In the genomic region with DNA sequence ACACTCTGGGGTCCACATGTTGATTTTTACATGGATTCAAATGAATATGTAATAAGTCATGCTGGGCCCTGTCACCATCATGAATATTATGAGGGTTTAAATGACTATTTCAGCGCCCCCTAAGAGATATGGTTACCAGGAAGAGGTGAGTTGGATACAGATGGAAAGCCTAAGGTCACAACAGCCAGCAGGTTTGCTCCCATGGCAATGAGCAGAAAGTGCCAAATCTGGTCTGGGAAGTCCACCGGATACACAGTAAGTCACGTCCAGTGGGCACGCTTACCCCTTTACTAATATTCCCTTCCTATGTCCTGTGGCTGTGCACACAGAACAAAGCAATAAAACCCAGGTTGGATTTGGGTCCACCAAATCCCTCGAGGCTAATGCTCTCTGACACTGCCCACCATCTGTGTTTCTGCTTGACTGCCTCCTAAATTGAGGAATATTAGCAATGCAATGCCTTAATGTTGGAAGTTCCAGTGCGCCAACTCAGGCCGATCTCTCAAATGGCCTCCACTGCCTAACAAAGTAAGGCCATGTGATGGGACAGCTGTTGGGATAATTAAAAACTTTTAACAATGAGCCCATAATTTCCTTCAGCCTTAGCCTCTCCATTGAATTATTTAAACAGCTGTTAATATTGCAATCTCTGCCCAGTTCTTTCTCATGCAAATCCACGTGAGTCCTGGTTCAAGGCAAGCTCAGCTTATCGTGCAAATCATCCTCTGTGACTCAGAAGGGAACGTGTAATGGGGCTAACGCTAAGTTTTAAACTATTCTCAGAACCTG, we compare ENCODE assay signal across 14 cellular contexts.
DNase-seq lines count a peak whose midpoint lies in the region; ATAC-seq and TF ChIP-seq lines count a peak whose summit lies in the region.
"Had no signal": no experiment of that assay in that cellular context is flagged by ENCODE, and none has a peak within 500 bp of the region (broad histone marks: within the 10 kb centered on the region; RNA-seq: fewer than 3 reads in every experiment).

No MANE protein-coding gene starts in this region.

- H3K4me1 ChIP-seq in psoas muscle (no peaks in the 10 kb centered on the region), hepatocyte (ENCODE audit: insufficient read depth) (no peaks in the 10 kb centered on the region)
- H3K4me1 ChIP-seq: transverse colon had no signal

- 28 to 45% (median 40%) methylated on average over 11 of the region's 11 CpGs for WGBS in psoas muscle, 3 donors
- 78% methylated on average over 11 of the region's 11 CpGs for WGBS in hepatocyte (ENCODE audit: low lambda C conversion rate, missing lambda C conversion rate)

- no peak overlapping the region for H3K4me2 ChIP-seq in hepatocyte

- DNase-seq in DMS 273 (lab: John Stamatoyannopoulos, UW; ENCODE audit: unreplicated experiment), result peak; percentile 69
- peak; percentile 49 for DNase-seq in NCI-H1092 treated with DMSO at 0.1 percent for 48 hours (lab: John Stamatoyannopoulos, UW)
- DNase-seq in cardiac fibroblast (ENCODE audit: low read depth in 2 of 2), result peak; percentile 30 to 56
- DNase-seq in psoas muscle, result peak in 1 of 2 donors; percentile 23
- no peak for DNase-seq in iPS-NIHi11 (ENCODE audit: low spot score)
- DNase-seq in hepatocyte (ENCODE audit: low spot score), result no peak
- DNase-seq: activated gamma-delta T cell, cortex of kidney, DMS153, midbrain, NCI-H187 treated with DMSO at 0.1 percent for 48 hours, transverse colon had no signal

- TF ChIP-seq CTCF in cardiac fibroblast (IDR thresholded peaks at IDR 0.05; ENCODE audit: low read depth, low read length), result no peak
- TF ChIP-seq CTCF in psoas muscle (IDR thresholded peaks at IDR 0.05), result no peak
- no peak for TF ChIP-seq CTCF in hepatocyte (IDR thresholded peaks at IDR 0.05; ENCODE audit: poor library complexity)

- no peaks in the 10 kb centered on the region for H3K36me3 ChIP-seq in psoas muscle (ENCODE audit: insufficient read depth in 1 of 2, low read depth in 1 of 2)
- H3K36me3 ChIP-seq in hepatocyte (replicated peaks; ENCODE audit: insufficient read depth, low read depth), result no peaks in the 10 kb centered on the region
- H3K36me3 ChIP-seq: transverse colon had no signal

- H2AFZ ChIP-seq in hepatocyte, result no peak overlapping the region

- H3K9me2 ChIP-seq in hepatocyte (replicated peaks; ENCODE audit: insufficient read depth), result no peaks in the 10 kb centered on the region

- ATAC-seq in psoas muscle (peak in 3 of 4 donors; percentile 35 to 69 (median 54)), HG02642 (IDR thresholded peaks at IDR 0.05; ENCODE audit: poor library complexity, unreplicated experiment) (no peak), GM21423 (IDR thresholded peaks at IDR 0.05; ENCODE audit: unreplicated experiment) (no peak)

- no peak overlapping the region for H3K4me3 ChIP-seq in cardiac fibroblast (replicated peaks in 1 of 2; ENCODE audit: low read depth in 2 of 2, low read length in 2 of 2)
- H3K4me3 ChIP-seq in psoas muscle, result no peak overlapping the region
- H3K4me3 ChIP-seq in hepatocyte, result no peak overlapping the region
- H3K4me3 ChIP-seq: transverse colon had no signal

- H3K79me2 ChIP-seq in hepatocyte, result no peaks in the 10 kb centered on the region

- H3K9me3 ChIP-seq in psoas muscle (no peaks in the 10 kb centered on the region), hepatocyte (ENCODE audit: low read depth) (no peaks in the 10 kb centered on the region)
- H3K9me3 ChIP-seq: transverse colon had no signal

- intact Hi-C loops in psoas muscle (cut with DNase I), result no loop called here

- H3K27me3 ChIP-seq in psoas muscle (ENCODE audit: insufficient read depth in 3 of 3, low read length in 2 of 3) (no peaks in the 10 kb centered on the region), hepatocyte (no peaks in the 10 kb centered on the region)
- H3K27me3 ChIP-seq: transverse colon had no signal

- no peaks in the 10 kb centered on the region for H4K20me1 ChIP-seq in hepatocyte (ENCODE audit: insufficient read depth, poor library complexity, severe bottlenecking)

- H3K27ac ChIP-seq in psoas muscle, result no peak overlapping the region
- H3K27ac ChIP-seq in hepatocyte, result no peak overlapping the region
- H3K27ac ChIP-seq: transverse colon had no signal

Comparison
In these comparisons a context has a peak if more than half of its experiments do, and no peak if none do; other contexts are left out.
1. DNase-seq: peak in DMS 273 (single experiment), NCI-H1092 treated with DMSO at 0.1 percent for 48 hours (single experiment) and cardiac fibroblast (2 of 2); none in iPS-NIHi11 (single experiment) and hepatocyte (single experiment).
2. ATAC-seq: peak in psoas muscle (3 of 4); none in HG02642 (single experiment) and GM21423 (single experiment).